9 cellular contexts compared by ENCODE assay signal in genomic region chr7:14717711-14718304, GRCh38.
DNase-seq lines count a peak whose midpoint lies in the region; ATAC-seq, FAIRE-seq and TF ChIP-seq lines count a peak whose summit lies in the region.
"Had no signal": no experiment of that assay in that cellular context is flagged by ENCODE, and none has a peak within 500 bp of the region (broad histone marks: within the 10 kb centered on the region; RNA-seq: fewer than 3 reads in every experiment).

No MANE protein-coding gene starts in this region.

- H3K27ac ChIP-seq in mammary epithelial cell (ENCODE audit: insufficient read depth, low read depth, low read length) (no peak overlapping the region), neural progenitor cell (no peak overlapping the region)
- H3K27ac ChIP-seq: skin epidermis had no signal

- CTCF ChIA-PET in mammary epithelial cell (lab: Charles Lee; ENCODE audit: low non-redundant PET) = interaction anchor here (0.6 to 1.1 kb wide), 2 partner anchors 298 to 299 kb away, joined by 7 to 25 read pairs; no protein-coding TSS in a partner anchor

- no peak overlapping the region for H3K4me3 ChIP-seq in mammary epithelial cell (replicated peaks in 1 of 3; ENCODE audit: insufficient read depth in 1 of 3, low read depth in 2 of 3, low read length in 3 of 3)
- H3K4me3 ChIP-seq in neural progenitor cell = no peak overlapping the region
- H3K4me3 ChIP-seq: skin epidermis had no signal

- no peaks in the 10 kb centered on the region for H3K36me3 ChIP-seq in mammary epithelial cell (ENCODE audit: insufficient read depth, low read length)
- no peaks in the 10 kb centered on the region for H3K36me3 ChIP-seq in neural progenitor cell

- dilution Hi-C loops in mammary epithelial cell (cut with HindIII; ENCODE audit: low sequenced_read_pairs) = no loop called here

- no peaks in the 10 kb centered on the region for H3F3A ChIP-seq in neural progenitor cell (ENCODE audit: low read depth)

- in situ Hi-C loops in mammary epithelial cell (cut with MboI; ENCODE audit: low sequenced_read_pairs in 2 of 2) = loop anchor here (10.0 to 25.0 kb wide), 3 partner anchors 294 to 994 kb away; no protein-coding TSS in a partner anchor

- BruUV-seq in mammary epithelial cell (replicated peaks; lab: Mats Ljungman, UMichigan) = no TSS peak

- H2AFZ ChIP-seq in mammary epithelial cell (ENCODE audit: low read depth, low read length) (no peak overlapping the region), neural progenitor cell (replicated peaks) (no peak overlapping the region)

- H3K27me3 Mint-ChIP-seq in neural progenitor cell (ENCODE audit: insufficient read depth, low read depth) = no peaks in the 10 kb centered on the region

- no peaks in the 10 kb centered on the region for H4K20me1 ChIP-seq in mammary epithelial cell (ENCODE audit: insufficient read depth, low read length)
- H4K20me1 ChIP-seq in neural progenitor cell (ENCODE audit: low read depth) = no peaks in the 10 kb centered on the region

- H3K4me2 ChIP-seq in mammary epithelial cell (ENCODE audit: insufficient read depth, low read depth, low read length) (no peak overlapping the region), neural progenitor cell (no peak overlapping the region)

- no peaks in the 10 kb centered on the region for H3K36me3 Mint-ChIP-seq in neural progenitor cell

- WGBS in mammary epithelial cell (ENCODE audit: low coverage, missing lambda C conversion rate) = 23% methylated on average over 1 of the region's 1 CpG

- peak; percentile 38 for DNase-seq in SIG-M5 treated with dmso at 0.1 percent for 504 hours (lab: John Stamatoyannopoulos, UW; ENCODE audit: unreplicated experiment)
- no peak for DNase-seq in SIG-M5 (lab: John Stamatoyannopoulos, UW)
- peak; percentile 28 for DNase-seq in NCI-H2196 (lab: John Stamatoyannopoulos, UW; ENCODE audit: unreplicated experiment)
- DNase-seq in mammary epithelial cell = no peak
- peak; percentile 19 for DNase-seq in neural progenitor cell (ENCODE audit: low spot score)
- no peak for DNase-seq in GM19239 (ENCODE audit: insufficient read length, low spot score)
- no peak for DNase-seq in GOT3 (lab: John Stamatoyannopoulos, UW)

- H3K4me3 Mint-ChIP-seq in neural progenitor cell = no peak overlapping the region

- intact Hi-C loops in mammary epithelial cell (cut with micrococcal nuclease) = loop anchor here (1.0 to 5.0 kb wide), 5 partner anchors 204 to 1354 kb away; no protein-coding TSS in a partner anchor

- peaks cover 3% of the 10 kb centered on the region for H3K4me1 Mint-ChIP-seq in neural progenitor cell

- H3K79me2 ChIP-seq in mammary epithelial cell (ENCODE audit: insufficient read depth, low read length) = no peaks in the 10 kb centered on the region
- no peaks in the 10 kb centered on the region for H3K79me2 ChIP-seq in neural progenitor cell (ENCODE audit: low read depth)

- H3K27me3 ChIP-seq in mammary epithelial cell (ENCODE audit: insufficient read depth, low read length) = no peaks in the 10 kb centered on the region
- no peaks in the 10 kb centered on the region for H3K27me3 ChIP-seq in neural progenitor cell

- TF ChIP-seq CTCF in mammary epithelial cell (conservative IDR thresholded peaks at IDR 0.05 in 1 of 2, IDR thresholded peaks at IDR 0.05 in 1 of 2; ENCODE audit: extremely low read depth in 1 of 2, insufficient read depth in 1 of 2, low read depth in 1 of 2, low read length in 2 of 2) (peak; percentile 37 to 60), neural progenitor cell (IDR thresholded peaks at IDR 0.05) (peak; percentile 70)

- no peaks in the 10 kb centered on the region for H3K4me1 ChIP-seq in mammary epithelial cell (ENCODE audit: insufficient read depth, low read length)
- H3K4me1 ChIP-seq in neural progenitor cell = no peaks in the 10 kb centered on the region

- H3K9me3 ChIP-seq in mammary epithelial cell (replicated peaks; ENCODE audit: insufficient read depth, low read length) (no peaks in the 10 kb centered on the region), neural progenitor cell (ENCODE audit: low read depth) (no peaks in the 10 kb centered on the region)

- no peak overlapping the region for H3K9ac ChIP-seq in mammary epithelial cell (ENCODE audit: insufficient read depth, low read length)
- no peak overlapping the region for H3K9ac ChIP-seq in neural progenitor cell

- no peak for ATAC-seq in HG02798 (IDR thresholded peaks at IDR 0.05; ENCODE audit: poor library complexity, unreplicated experiment)

- H3K27ac Mint-ChIP-seq in neural progenitor cell = no peak overlapping the region

- FAIRE-seq in GM19239 (lab: Jason Lieb, UNC) = no peak

- no peaks in the 10 kb centered on the region for H3K9me3 Mint-ChIP-seq in neural progenitor cell

Comparison
In these comparisons a context has a peak if more than half of its experiments do, and no peak if none do; other contexts are left out.
1. DNase-seq: peak in SIG-M5 treated with dmso at 0.1 percent for 504 hours (single experiment), NCI-H2196 (single experiment) and neural progenitor cell (single experiment); none in SIG-M5 (single experiment), mammary epithelial cell (single experiment), GM19239 (single experiment) and GOT3 (single experiment).